Comparison of ENCODE assay signal across 8 cellular contexts in the genomic region with DNA sequence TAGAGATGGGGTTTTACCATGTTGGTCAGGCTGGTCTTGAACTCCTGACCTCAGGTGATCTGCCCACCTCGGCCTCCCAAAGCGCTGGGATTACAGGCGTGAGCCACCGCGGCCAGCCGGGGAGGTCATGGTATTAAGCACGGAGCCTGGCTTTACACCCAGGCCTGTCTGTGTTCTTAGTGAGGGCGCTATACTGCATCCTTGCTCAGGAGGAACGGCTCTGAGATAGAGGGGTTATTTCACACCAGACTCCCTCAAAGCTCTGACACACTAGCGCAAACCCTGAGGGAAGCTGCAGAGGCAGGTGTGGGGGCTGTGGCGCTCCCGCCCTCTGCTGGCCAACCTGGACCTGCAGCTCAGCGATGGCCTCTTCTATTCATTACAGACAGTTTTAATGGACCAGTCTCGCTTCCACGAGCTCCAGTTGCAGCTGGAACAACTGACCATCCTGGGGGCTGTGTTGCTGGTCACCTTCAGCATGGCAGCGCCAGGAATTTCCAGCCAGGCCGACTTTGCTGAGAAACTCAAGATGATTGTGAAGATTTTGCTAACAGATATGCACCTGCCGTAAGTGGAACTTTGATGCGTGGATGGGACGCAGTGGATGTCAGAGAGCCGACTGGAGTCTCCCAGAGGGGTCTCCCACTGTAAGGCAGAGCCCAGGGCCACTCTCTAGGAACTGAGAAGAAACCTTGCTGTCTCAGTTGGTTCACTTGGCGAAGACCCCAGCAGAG. TPM values are rescaled to one million over a fixed set of nuclear protein-coding genes. Genes with fewer than 3 reads are reported as not detected.
DNase-seq lines count a peak whose midpoint lies in the region; ATAC-seq and TF ChIP-seq lines count a peak whose summit lies in the region.

No MANE protein-coding gene starts in this region.

- no peaks in the 10 kb centered on the region for H3K9me2 ChIP-seq in PC-3 (replicated peaks; ENCODE audit: low read length)

- no peak overlapping the region for H3K4me3 ChIP-seq in PC-3 (ENCODE audit: low read length)
- H3K4me3 ChIP-seq in fibroblast of lung (replicated peaks in 1 of 4; ENCODE audit: control extremely low read depth in 1 of 4, insufficient read depth in 1 of 4, low read depth in 3 of 4, low read length in 4 of 4), result no peak overlapping the region

- H3K36me3 Mint-ChIP-seq in activated T-cell treated with anti-CD3 and anti-CD28 coated beads, Interleukin-2, amount 50 U/mL, for 24 hours (ENCODE audit: low read depth), result peaks cover 77% of the 10 kb centered on the region
- peaks cover 41% of the 10 kb centered on the region for H3K36me3 Mint-ChIP-seq in nephron progenitor cell (ENCODE audit: low read depth)

- H3K27me3 Mint-ChIP-seq in activated T-cell treated with anti-CD3 and anti-CD28 coated beads, Interleukin-2, amount 50 U/mL, for 24 hours, result no peaks in the 10 kb centered on the region
- H3K27me3 Mint-ChIP-seq in nephron progenitor cell (ENCODE audit: low read depth, poor library complexity), result peaks cover 6% of the 10 kb centered on the region

- H4K20me1 ChIP-seq in PC-3 (ENCODE audit: low read length), result no peaks in the 10 kb centered on the region
- no peaks in the 10 kb centered on the region for H4K20me1 ChIP-seq in fibroblast of lung (ENCODE audit: control insufficient read depth, extremely low read depth, insufficient read depth, low read length)

- H3K9me3 Mint-ChIP-seq in activated T-cell treated with anti-CD3 and anti-CD28 coated beads, Interleukin-2, amount 50 U/mL, for 24 hours, result no peaks in the 10 kb centered on the region
- H3K9me3 Mint-ChIP-seq in nephron progenitor cell, result no peaks in the 10 kb centered on the region

- H3K4me2 ChIP-seq in PC-3 (ENCODE audit: low read length) (no peak overlapping the region), fibroblast of lung (ENCODE audit: extremely low read depth, insufficient read depth, low read length) (no peak overlapping the region)

- no peak overlapping the region for H3K27ac Mint-ChIP-seq in activated T-cell treated with anti-CD3 and anti-CD28 coated beads, Interleukin-2, amount 50 U/mL, for 24 hours
- H3K27ac Mint-ChIP-seq in nephron progenitor cell, result no peak overlapping the region

- H3K36me3 ChIP-seq in PC-3 (ENCODE audit: low read depth, low read length) (peaks cover 6% of the 10 kb centered on the region), fibroblast of lung (ENCODE audit: control insufficient read depth, insufficient read depth, low read length) (peaks cover 13% of the 10 kb centered on the region)

- H3K9me3 ChIP-seq in PC-3 (ENCODE audit: low read length) (no peaks in the 10 kb centered on the region), fibroblast of lung (ENCODE audit: control insufficient read depth, insufficient read depth, low read depth, low read length) (no peaks in the 10 kb centered on the region)

- H3K4me1 Mint-ChIP-seq in activated T-cell treated with anti-CD3 and anti-CD28 coated beads, Interleukin-2, amount 50 U/mL, for 24 hours (ENCODE audit: low read depth), result peaks cover 41% of the 10 kb centered on the region
- peaks cover 24% of the 10 kb centered on the region for H3K4me1 Mint-ChIP-seq in nephron progenitor cell

- no peak overlapping the region for H2AFZ ChIP-seq in PC-3 (ENCODE audit: low read length)
- H2AFZ ChIP-seq in fibroblast of lung (ENCODE audit: low read length), result no peak overlapping the region

- peak; percentile 65 for DNase-seq in A172 (ENCODE audit: low spot score)
- peak; percentile 43 for DNase-seq in HPDE6-E6E7 (ENCODE audit: extremely low spot score)
- DNase-seq in PC-3, result peak; percentile 66
- peak; percentile 83 for DNase-seq in activated T-cell treated with anti-CD3 and anti-CD28 coated beads, Interleukin-2, amount 50 U/mL, for 24 hours
- DNase-seq in fibroblast of lung (ENCODE audit: low read depth in 2 of 2), result peak; percentile 50 to 65
- peak; percentile 75 for DNase-seq in nephron progenitor cell
- peak; percentile 66 for DNase-seq in stimulated activated naive CD4-positive, alpha-beta T cell treated with Interleukin-2 at 50 U/mL for 16 hours (lab: John Stamatoyannopoulos, UW)

- H3K4me3 Mint-ChIP-seq in activated T-cell treated with anti-CD3 and anti-CD28 coated beads, Interleukin-2, amount 50 U/mL, for 24 hours, result no peak overlapping the region
- H3K4me3 Mint-ChIP-seq in nephron progenitor cell, result no peak overlapping the region

- POLR2A ChIA-PET in PC-3 (lab: Charles Lee; ENCODE audit: unreplicated experiment), result no interaction called here

- TF ChIP-seq CTCF in PC-3 (conservative IDR thresholded peaks at IDR 0.05; ENCODE audit: low read depth, low read length) (peak; percentile 84), fibroblast of lung (conservative IDR thresholded peaks at IDR 0.05 in 1 of 2, IDR thresholded peaks at IDR 0.05 in 1 of 2; ENCODE audit: low read depth in 1 of 2, low read length in 2 of 2) (peak; percentile 79 to 94), nephron progenitor cell (IDR thresholded peaks at IDR 0.05) (peak; percentile 88)

- intact Hi-C loops in PC-3 (cut with micrococcal nuclease), result loop anchor here (1.0 to 10.0 kb wide), 3 partner anchors 105 to 351 kb away; a partner anchor contains a TSS

- H3K9ac ChIP-seq in PC-3 (ENCODE audit: low read length) (no peak overlapping the region), fibroblast of lung (ENCODE audit: insufficient read depth, low read length) (no peak overlapping the region)

- ATAC-seq in GM18861 (IDR thresholded peaks at IDR 0.05; ENCODE audit: unreplicated experiment), result peak; percentile 32
- peak; percentile 88 for ATAC-seq in PC-3

- CTCF ChIA-PET in PC-3 (lab: Charles Lee), result interaction anchor here (0.6 to 1.2 kb wide), 6 partner anchors 26 to 256 kb away, joined by 3 to 6 read pairs (median 3); a partner anchor contains a TSS

- no peaks in the 10 kb centered on the region for H3F3A ChIP-seq in PC-3 (ENCODE audit: low read length, unreplicated experiment)

- no TSS peak for BruUV-seq in PC-3 (replicated peaks; lab: Mats Ljungman, UMichigan)

- H3K27me3 ChIP-seq in PC-3 (ENCODE audit: low read length) (no peaks in the 10 kb centered on the region), fibroblast of lung (ENCODE audit: control insufficient read depth, insufficient read depth, low read length) (no peaks in the 10 kb centered on the region)

- H3K4me1 ChIP-seq in PC-3 (ENCODE audit: insufficient read depth, low read length), result peaks cover 11% of the 10 kb centered on the region
- peaks cover 3% of the 10 kb centered on the region for H3K4me1 ChIP-seq in fibroblast of lung (ENCODE audit: control insufficient read depth, extremely low read depth, insufficient read depth, low read length)

- no peaks in the 10 kb centered on the region for H3K79me2 ChIP-seq in PC-3 (ENCODE audit: low read length)
- no peaks in the 10 kb centered on the region for H3K79me2 ChIP-seq in fibroblast of lung (ENCODE audit: control insufficient read depth, insufficient read depth, low read length)

- no peak overlapping the region for H3K27ac ChIP-seq in PC-3 (ENCODE audit: low read length)
- H3K27ac ChIP-seq in fibroblast of lung (ENCODE audit: insufficient read depth, low read length), result no peak overlapping the region

RNA-seq across cellular contexts. Expression of a gene that starts 26.2 kb away (rescaled TPM):
- total RNA-seq in A172 (2014; rRNA removed; shearing (Covaris generic)), result 14.7 and 15.9 TPM in 2 replicates
- total RNA-seq in PC-3 (2014; rRNA removed) (12.9 and 15.2 TPM in 2 replicates), fibroblast of lung (17.5 and 24.1 TPM in 2 replicates)
- polyA plus RNA-seq in fibroblast of lung, result 25.2 and 30.2 TPM in 2 replicates
- 13.4 and 18.1 TPM in 2 replicates for polyA plus RNA-seq in fibroblast of lung (2012)
- polyA minus RNA-seq in fibroblast of lung (ENCODE audit: low replicate concordance), result 30.6 and 66.1 TPM in 2 replicates

RNA-seq across cellular contexts. Expression of a gene that starts 49.9 kb away (rescaled TPM):
- 13.6 and 13.8 TPM in 2 replicates for total RNA-seq in A172 (2014; rRNA removed; shearing (Covaris generic))
- total RNA-seq in PC-3 (2014; rRNA removed) (not detected in 2 replicates), fibroblast of lung (5.6 and 8.4 TPM in 2 replicates)
- 6.7 and 8.7 TPM in 2 replicates for polyA plus RNA-seq in fibroblast of lung
- polyA plus RNA-seq in fibroblast of lung (2012), result 3.7 and 6.2 TPM in 2 replicates
- polyA minus RNA-seq in fibroblast of lung (ENCODE audit: low replicate concordance), result not detected in 2 replicates
